ENCODE assay signal across 16 cellular contexts in genomic region chr5:27594141-27594540, GRCh38.
A peak's percentile ranks its signal among the peaks of the same experiment; 100 is the strongest.
DNase-seq lines count a peak whose midpoint lies in the region; ATAC-seq, FAIRE-seq and TF ChIP-seq lines count a peak whose summit lies in the region.
"Had no signal": no experiment of that assay in that cellular context is flagged by ENCODE, and none has a peak within 500 bp of the region (broad histone marks: within the 10 kb centered on the region; RNA-seq: fewer than 3 reads in every experiment).

No MANE protein-coding gene starts in this region.

- no peak overlapping the region for H3K4me2 ChIP-seq in K562 (ENCODE audit: insufficient read depth, low read length)

- DNase-seq in DMS79 treated with DMSO at 0.1 percent for 48 hours (lab: John Stamatoyannopoulos, UW) (peak; percentile 15), DMS79 (lab: John Stamatoyannopoulos, UW) (no peak), DMS153 treated with DMSO at 0.1 percent for 48 hours (lab: John Stamatoyannopoulos, UW; ENCODE audit: unreplicated experiment) (peak; percentile 29), NCI-H2081 treated with DMSO at 0.1 percent for 48 hours (lab: John Stamatoyannopoulos, UW) (peak; percentile 9), K562 (ENCODE audit: extremely low read depth in 1 of 4, low spot score in 3 of 4) (no peak), H54 (ENCODE audit: insufficient read length, low spot score) (no peak)
- DNase-seq in activated CD4-positive, alpha-beta T cell treated with anti-CD3 and anti-CD28 coated beads, Interleukin-2, amount 50 U/mL, for 4 hours, result no peak
- DNase-seq: 8988T; CD4-positive, alpha-beta memory T cell; HFFc6; Kasumi-1; RPMI8226; SJCRH30; T-helper 17 cell had no signal

- in situ Hi-C loops in K562 (cut with MboI), result no loop called here

- H3K9me1 ChIP-seq in K562 (ENCODE audit: control insufficient read depth, insufficient read depth, low read length), result no peaks in the 10 kb centered on the region

- intact Hi-C loops in K562 (cut with micrococcal nuclease), result no loop called here

- H3K4me3 ChIP-seq in K562, result no peak overlapping the region
- H3K4me3 ChIP-seq: SJCRH30 had no signal

- H2AFZ ChIP-seq in K562 (ENCODE audit: low read depth, low read length), result no peak overlapping the region

- WGBS in K562 (ENCODE audit: insufficient coverage, low coverage, missing lambda C conversion rate), result 3% methylated on average over 2 of the region's 2 CpGs

- ATAC-seq in K562 (no peak), HG02610 (IDR thresholded peaks at IDR 0.05; ENCODE audit: unreplicated experiment) (no peak)
- ATAC-seq: T-helper 17 cell had no signal

- no peaks in the 10 kb centered on the region; a peak in 1 of 5 replicates for H3K27me3 ChIP-seq in K562 (ENCODE audit: control insufficient read depth in 2 of 2, insufficient read depth in 2 of 2, low read length in 2 of 2)
- H3K27me3 ChIP-seq: SJCRH30 had no signal

- POLR2A ChIA-PET in K562 (lab: Yijun Ruan, JAX), result no interaction called here

- TF ChIP-seq POLR2A in K562 (conservative IDR thresholded peaks at IDR 0.05), result no peak
- TF ChIP-seq POLR2A in H54 (IDR thresholded peaks at IDR 0.05; ENCODE audit: low read depth, low read length), result no peak

- TF ChIP-seq RAD21 in K562 (CRISPR knock-in tag; conservative IDR thresholded peaks at IDR 0.05 in 1 of 2, IDR thresholded peaks at IDR 0.05 in 1 of 2), result no peak

- H3K27ac ChIP-seq in K562 (ENCODE audit: extremely low read depth, low read depth, low read length), result no peak overlapping the region
- H3K27ac ChIP-seq: SJCRH30 had no signal

- no peak for TF ChIP-seq CTCF in K562 (IDR thresholded peaks at IDR 0.05 in 2 of 3, conservative IDR thresholded peaks at IDR 0.05 in 1 of 3; ENCODE audit: insufficient read depth in 2 of 3, low read depth in 1 of 3, low read length in 3 of 3)

- no peaks in the 10 kb centered on the region for H3K4me1 ChIP-seq in K562 (replicated peaks in 1 of 2; ENCODE audit: control insufficient read depth in 2 of 2, insufficient read depth in 2 of 2, low read length in 2 of 2)
- H3K4me1 ChIP-seq: SJCRH30 had no signal

- no TSS peak for BruUV-seq in K562 (replicated peaks; lab: Mats Ljungman, UMichigan)

- no peaks in the 10 kb centered on the region; the same call in 1 of the 2 replicates for H3K9me3 ChIP-seq in K562 (replicated peaks; ENCODE audit: control insufficient read depth, insufficient read depth, low read depth, low read length)
- H3K9me3 ChIP-seq: SJCRH30 had no signal

- H3K9ac ChIP-seq in K562 (ENCODE audit: insufficient read depth in 1 of 2, low read depth in 2 of 2, low read length in 2 of 2), result no peak overlapping the region

- no peaks in the 10 kb centered on the region for H3K36me3 ChIP-seq in K562 (ENCODE audit: control insufficient read depth, insufficient read depth, low read length)
- H3K36me3 ChIP-seq: SJCRH30 had no signal

- no peaks in the 10 kb centered on the region for H3K79me2 ChIP-seq in K562 (ENCODE audit: control insufficient read depth, insufficient read depth, low read length)

- no peaks in the 10 kb centered on the region for H4K20me1 ChIP-seq in K562 (replicated peaks; ENCODE audit: control insufficient read depth, insufficient read depth, low read length)

- CTCF ChIA-PET in K562 (lab: Yijun Ruan, JAX; ENCODE audit: low intra/inter-chr PET ratio), result no interaction called here

- FAIRE-seq in K562 (lab: Jason Lieb, UNC), result no peak
- FAIRE-seq in H54 (lab: Jason Lieb, UNC), result no peak
- FAIRE-seq: GM19239 had no signal

- no peak for TF ChIP-seq EP300 in K562 (IDR thresholded peaks at IDR 0.05; ENCODE audit: low read length)

TF ChIP-seq in K562, 482 proteins besides CTCF, POLR2A, EP300 and RAD21:
- TF ChIP-seq, protein P1, sequence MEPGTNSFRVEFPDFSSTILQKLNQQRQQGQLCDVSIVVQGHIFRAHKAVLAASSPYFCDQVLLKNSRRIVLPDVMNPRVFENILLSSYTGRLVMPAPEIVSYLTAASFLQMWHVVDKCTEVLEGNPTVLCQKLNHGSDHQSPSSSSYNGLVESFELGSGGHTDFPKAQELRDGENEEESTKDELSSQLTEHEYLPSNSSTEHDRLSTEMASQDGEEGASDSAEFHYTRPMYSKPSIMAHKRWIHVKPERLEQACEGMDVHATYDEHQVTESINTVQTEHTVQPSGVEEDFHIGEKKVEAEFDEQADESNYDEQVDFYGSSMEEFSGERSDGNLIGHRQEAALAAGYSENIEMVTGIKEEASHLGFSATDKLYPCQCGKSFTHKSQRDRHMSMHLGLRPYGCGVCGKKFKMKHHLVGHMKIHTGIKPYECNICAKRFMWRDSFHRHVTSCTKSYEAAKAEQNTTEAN (CRISPR knock-in tag; IDR thresholded peaks at IDR 0.05), result no peak
- peak; percentile 79 for TF ChIP-seq NFIC (IDR thresholded peaks at IDR 0.05)
- peak; percentile 67 for TF ChIP-seq NFIX (CRISPR knock-in tag; IDR thresholded peaks at IDR 0.05; ENCODE audit: low read depth)
- no peak for TF ChIP-seq CXXC5 (CRISPR knock-in tag; IDR thresholded peaks at IDR 0.05)
- TF ChIP-seq TAF1 (IDR thresholded peaks at IDR 0.05; ENCODE audit: control insufficient read depth, extremely low read depth, insufficient read depth, low read length, severe bottlenecking), result no peak

Comparison
In these comparisons a context has a peak if more than half of its experiments do, and no peak if none do; other contexts are left out.
1. DNase-seq: peak in DMS79 treated with DMSO at 0.1 percent for 48 hours (single experiment), DMS153 treated with DMSO at 0.1 percent for 48 hours (single experiment) and NCI-H2081 treated with DMSO at 0.1 percent for 48 hours (single experiment); none in DMS79 (single experiment), K562 (0 of 4), activated CD4-positive, alpha-beta T cell treated with anti-CD3 and anti-CD28 coated beads, Interleukin-2, amount 50 U/mL, for 4 hours (0 of 2) and H54 (single experiment).